Comparison of ENCODE assay signal across 15 cellular contexts in genomic region chr16:81879625-81880024, GRCh38.
DNase-seq lines count a peak whose midpoint lies in the region; ATAC-seq, FAIRE-seq and TF ChIP-seq lines count a peak whose summit lies in the region.
"Had no signal": no experiment of that assay in that cellular context is flagged by ENCODE, and none has a peak within 500 bp of the region (broad histone marks: within the 10 kb centered on the region; RNA-seq: fewer than 3 reads in every experiment).

No MANE protein-coding gene starts in this region.

- no peak for TF ChIP-seq POLR2A in GM12892 (IDR thresholded peaks at IDR 0.05; ENCODE audit: low read depth, low read length)

- DNase-seq in AML-193 (lab: John Stamatoyannopoulos, UW) = peak; percentile 13 to 36
- peak; percentile 38 for DNase-seq in OCI-M1 (lab: John Stamatoyannopoulos, UW)
- DNase-seq in fibroblast of villous mesenchyme (ENCODE audit: low read depth) = no peak
- no peak for DNase-seq in NCI-H69 (lab: John Stamatoyannopoulos, UW)
- no peak for DNase-seq in NCI-H2171 treated with DMSO at 0.1 percent for 48 hours (lab: John Stamatoyannopoulos, UW)
- no peak for DNase-seq in GM12892 (ENCODE audit: insufficient read length)
- DNase-seq: activated T-cell treated with anti-CD3 and anti-CD28 coated beads, Interleukin-2, amount 50 U/mL, for 4 hours; KBM-7; mesenchymal stem cell; NCI-H2081 treated with DMSO at 0.1 percent for 48 hours; stimulated activated CD4-positive, alpha-beta T cell treated with anti-CD3 and anti-CD28 coated beads, Interleukin-2, amount 100 ng/mL, for 24 hours; stimulated activated naive CD4-positive, alpha-beta T cell had no signal

- FAIRE-seq in GM12892 (lab: Jason Lieb, UNC) = no peak

- H3K4me3 ChIP-seq in fibroblast of villous mesenchyme (ENCODE audit: low read depth, low read length) = no peak overlapping the region
- H3K4me3 ChIP-seq: ascending aorta had no signal

- no peak for ATAC-seq in HG03159 (IDR thresholded peaks at IDR 0.05; ENCODE audit: unreplicated experiment)
- ATAC-seq: activated T-cell treated with anti-CD3 and anti-CD28 coated beads, Interleukin-2, amount 50 U/mL, for 4 hours had no signal

- peak; percentile 57 for TF ChIP-seq CTCF in GM12873 (IDR thresholded peaks at IDR 0.05; ENCODE audit: insufficient read depth, low read depth, low read length, missing control alignments)
- TF ChIP-seq CTCF in fibroblast of villous mesenchyme (IDR thresholded peaks at IDR 0.05; ENCODE audit: insufficient read depth, low read depth, low read length) = peak; percentile 33

Comparison
In these comparisons a context has a peak if more than half of its experiments do, and no peak if none do; other contexts are left out.
1. DNase-seq: peak in AML-193 (2 of 2) and OCI-M1 (single experiment); none in fibroblast of villous mesenchyme (single experiment), NCI-H69 (single experiment), NCI-H2171 treated with DMSO at 0.1 percent for 48 hours (single experiment) and GM12892 (single experiment).